ENCODE assay signal across 1 cellular context in the genomic region with DNA sequence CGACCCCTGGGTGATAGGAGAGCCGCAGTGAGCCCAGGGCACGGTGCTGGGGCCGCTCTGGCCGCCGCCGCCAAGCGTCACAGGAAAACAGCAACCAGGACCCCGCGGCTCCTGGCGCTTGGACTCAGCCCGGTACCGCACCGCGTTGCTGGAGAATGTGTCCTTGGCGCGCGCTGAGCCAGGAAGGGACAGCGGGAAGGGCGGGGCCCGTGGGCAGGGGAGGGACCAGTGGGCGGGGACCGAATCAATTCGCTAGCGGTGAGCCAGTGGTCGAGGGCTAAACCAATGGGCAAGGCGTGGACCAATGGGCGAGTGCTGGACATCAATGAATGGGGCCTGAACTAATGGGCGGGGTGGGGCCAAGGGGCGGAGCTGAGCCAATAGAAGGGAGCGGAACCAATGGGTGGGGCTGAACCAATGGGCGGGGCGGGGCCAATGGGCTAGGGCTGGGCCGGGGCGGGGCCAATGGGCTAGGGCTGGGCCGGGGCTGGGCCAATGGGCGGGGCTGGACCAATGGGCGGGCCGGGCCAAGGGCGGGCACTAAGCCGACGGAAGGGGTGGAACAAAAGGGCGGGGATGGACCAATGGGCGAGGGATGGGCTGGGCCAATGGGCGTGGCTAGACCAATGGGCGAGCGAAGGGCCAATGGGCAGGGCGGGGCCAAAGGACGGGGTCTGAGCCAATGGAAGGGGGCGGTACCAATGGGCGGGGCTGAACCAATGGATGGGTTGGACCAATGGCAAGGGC.
TF ChIP-seq lines count a peak whose summit lies in the region.

No MANE protein-coding gene starts in this region.

TF ChIP-seq in HepG2, 621 proteins besides CTCF, POLR2A, EP300 and RAD21 (continued from another document and continues in another):
- peak; percentile 61 for TF ChIP-seq ZNF687 (CRISPR knock-in tag; IDR thresholded peaks at IDR 0.05)
- no peak for TF ChIP-seq ZNF83 (CRISPR knock-in tag; IDR thresholded peaks at IDR 0.05; ENCODE audit: borderline replicate concordance)
- TF ChIP-seq, protein P1, sequence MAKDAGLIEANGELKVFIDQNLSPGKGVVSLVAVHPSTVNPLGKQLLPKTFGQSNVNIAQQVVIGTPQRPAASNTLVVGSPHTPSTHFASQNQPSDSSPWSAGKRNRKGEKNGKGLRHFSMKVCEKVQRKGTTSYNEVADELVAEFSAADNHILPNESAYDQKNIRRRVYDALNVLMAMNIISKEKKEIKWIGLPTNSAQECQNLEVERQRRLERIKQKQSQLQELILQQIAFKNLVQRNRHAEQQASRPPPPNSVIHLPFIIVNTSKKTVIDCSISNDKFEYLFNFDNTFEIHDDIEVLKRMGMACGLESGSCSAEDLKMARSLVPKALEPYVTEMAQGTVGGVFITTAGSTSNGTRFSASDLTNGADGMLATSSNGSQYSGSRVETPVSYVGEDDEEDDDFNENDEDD (CRISPR knock-in tag; IDR thresholded peaks at IDR 0.05; ENCODE audit: borderline replicate concordance): peak; percentile 85
- TF ChIP-seq ZNF33B (CRISPR knock-in tag; IDR thresholded peaks at IDR 0.05): no peak
- no peak for TF ChIP-seq BRF2 (CRISPR knock-in tag; IDR thresholded peaks at IDR 0.05)
- no peak for TF ChIP-seq JUND (CRISPR knock-in tag; IDR thresholded peaks at IDR 0.05)
- TF ChIP-seq GFI1 (CRISPR knock-in tag; IDR thresholded peaks at IDR 0.05; ENCODE audit: borderline replicate concordance): no peak
- no peak for TF ChIP-seq CC2D1A (CRISPR knock-in tag; IDR thresholded peaks at IDR 0.05)
- peak; percentile 76; the same call in 1 of the 2 replicates for TF ChIP-seq KLF6 (CRISPR knock-in tag; IDR thresholded peaks at IDR 0.05)
- no peak for TF ChIP-seq TBX3 (IDR thresholded peaks at IDR 0.05; ENCODE audit: borderline replicate concordance)
- no peak for TF ChIP-seq SNAPC4 (CRISPR knock-in tag; IDR thresholded peaks at IDR 0.05)
- TF ChIP-seq ZNF788 (CRISPR knock-in tag; IDR thresholded peaks at IDR 0.05; ENCODE audit: borderline replicate concordance): peak; percentile 49; the same call in 1 of the 2 replicates
- TF ChIP-seq E2F2 (CRISPR knock-in tag; IDR thresholded peaks at IDR 0.05; ENCODE audit: borderline replicate concordance): 0 out of 2 replicates have a peak, but pooled peaks have one; percentile 43
- no peak for TF ChIP-seq ZNF160 (CRISPR knock-in tag; IDR thresholded peaks at IDR 0.05)
- peak; percentile 44; the same call in 1 of the 2 replicates for TF ChIP-seq ZNF326 (CRISPR knock-in tag; IDR thresholded peaks at IDR 0.05; ENCODE audit: borderline replicate concordance)
- no peak for TF ChIP-seq HNRNPH1 (optimal IDR thresholded peaks at IDR 0.05; ENCODE audit: low read depth, low read length)
- no peak for TF ChIP-seq ZNF512 (CRISPR knock-in tag; IDR thresholded peaks at IDR 0.05)
- peak; percentile 63; the same call in 1 of the 2 replicates for TF ChIP-seq PITX1 (CRISPR knock-in tag; IDR thresholded peaks at IDR 0.05)
- peak; percentile 47 for TF ChIP-seq AGO1 (IDR thresholded peaks at IDR 0.05; ENCODE audit: low read depth, low read length, poor library complexity, severe bottlenecking)
- TF ChIP-seq ZNF562 (CRISPR knock-in tag; IDR thresholded peaks at IDR 0.05; ENCODE audit: borderline replicate concordance): no peak
- TF ChIP-seq KAT2B (IDR thresholded peaks at IDR 0.05; ENCODE audit: borderline replicate concordance, low read depth, low read length): no peak
- TF ChIP-seq ZNF18 (CRISPR knock-in tag; IDR thresholded peaks at IDR 0.05; ENCODE audit: insufficient replicate concordance): peak; percentile 52
- TF ChIP-seq PHF5A (CRISPR knock-in tag; IDR thresholded peaks at IDR 0.05; ENCODE audit: low read depth, unreplicated experiment): peak; percentile 36
- no peak for TF ChIP-seq SIX1 (CRISPR knock-in tag; IDR thresholded peaks at IDR 0.05; ENCODE audit: borderline replicate concordance)
- TF ChIP-seq ZNF552 (CRISPR knock-in tag; IDR thresholded peaks at IDR 0.05; ENCODE audit: borderline replicate concordance): no peak
- TF ChIP-seq, protein P2, sequence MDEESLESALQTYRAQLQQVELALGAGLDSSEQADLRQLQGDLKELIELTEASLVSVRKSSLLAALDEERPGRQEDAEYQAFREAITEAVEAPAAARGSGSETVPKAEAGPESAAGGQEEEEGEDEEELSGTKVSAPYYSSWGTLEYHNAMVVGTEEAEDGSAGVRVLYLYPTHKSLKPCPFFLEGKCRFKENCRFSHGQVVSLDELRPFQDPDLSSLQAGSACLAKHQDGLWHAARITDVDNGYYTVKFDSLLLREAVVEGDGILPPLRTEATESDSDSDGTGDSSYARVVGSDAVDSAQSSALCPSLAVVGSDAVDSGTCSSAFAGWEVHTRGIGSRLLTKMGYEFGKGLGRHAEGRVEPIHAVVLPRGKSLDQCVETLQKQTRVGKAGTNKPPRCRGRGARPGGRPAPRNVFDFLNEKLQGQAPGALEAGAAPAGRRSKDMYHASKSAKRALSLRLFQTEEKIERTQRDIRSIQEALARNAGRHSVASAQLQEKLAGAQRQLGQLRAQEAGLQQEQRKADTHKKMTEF (CRISPR knock-in tag; IDR thresholded peaks at IDR 0.05): no peak
- TF ChIP-seq ZFP36 (IDR thresholded peaks at IDR 0.05; ENCODE audit: borderline replicate concordance, low read depth, low read length, partially characterized antibody): no peak
- TF ChIP-seq PAF1 (CRISPR knock-in tag; IDR thresholded peaks at IDR 0.05): no peak
- TF ChIP-seq NR1H2 (CRISPR knock-in tag; IDR thresholded peaks at IDR 0.05; ENCODE audit: borderline replicate concordance, low read depth): no peak
- no peak for TF ChIP-seq GPN1 (CRISPR knock-in tag; IDR thresholded peaks at IDR 0.05; ENCODE audit: borderline replicate concordance)
- no peak for TF ChIP-seq ZNF24 (IDR thresholded peaks at IDR 0.05)
- TF ChIP-seq ZNF790 (CRISPR knock-in tag; IDR thresholded peaks at IDR 0.05; ENCODE audit: borderline replicate concordance): no peak
- no peak for TF ChIP-seq ZMAT5 (CRISPR knock-in tag; IDR thresholded peaks at IDR 0.05; ENCODE audit: borderline replicate concordance, low read depth)
- TF ChIP-seq NFIC (IDR thresholded peaks at IDR 0.05; ENCODE audit: low read length): no peak
- 0 out of 2 replicates have a peak, but pooled peaks have one; percentile 30 for TF ChIP-seq PPARG (CRISPR knock-in tag; conservative IDR thresholded peaks at IDR 0.05)
- TF ChIP-seq ZNF563 (CRISPR knock-in tag; IDR thresholded peaks at IDR 0.05): no peak
- TF ChIP-seq, protein P3, sequence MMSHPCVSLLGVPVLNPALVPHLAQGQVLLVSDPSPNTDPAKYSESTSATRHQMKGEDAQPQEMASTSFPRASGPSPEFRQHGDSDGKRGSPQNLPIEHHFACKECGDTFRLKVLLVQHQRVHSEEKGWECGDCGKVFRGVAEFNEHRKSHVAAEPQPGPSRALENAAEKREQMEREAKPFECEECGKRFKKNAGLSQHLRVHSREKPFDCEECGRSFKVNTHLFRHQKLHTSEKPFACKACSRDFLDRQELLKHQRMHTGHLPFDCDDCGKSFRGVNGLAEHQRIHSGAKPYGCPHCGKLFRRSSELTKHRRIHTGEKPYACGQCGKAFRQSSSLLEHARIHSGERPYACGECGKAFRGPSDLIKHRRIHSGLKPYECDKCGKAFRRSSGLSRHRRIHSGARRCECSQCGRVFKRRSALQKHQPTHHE (CRISPR knock-in tag; IDR thresholded peaks at IDR 0.05; ENCODE audit: borderline replicate concordance): 0 out of 2 replicates have a peak, but pooled peaks have one; percentile 7
